8 cellular contexts compared by ENCODE assay signal in genomic region chr15:98953000-98953776, GRCh38. TPM values are rescaled to one million over a fixed set of nuclear protein-coding genes. Genes with fewer than 3 reads are reported as not detected.
DNase-seq lines count a peak whose midpoint lies in the region; ATAC-seq and TF ChIP-seq lines count a peak whose summit lies in the region.

No MANE protein-coding gene starts in this region.

- no peak overlapping the region for H2BK15ac ChIP-seq in mesendoderm (replicated peaks; ENCODE audit: low read depth)

- TF ChIP-seq CTCF in VCaP (conservative IDR thresholded peaks at IDR 0.05): no peak

- no peak overlapping the region for H3K23ac ChIP-seq in mesendoderm (ENCODE audit: low read length)

- no peak overlapping the region for H3K56ac ChIP-seq in mesendoderm (ENCODE audit: low read length)

- no peak overlapping the region for H3K4ac ChIP-seq in mesendoderm (ENCODE audit: low read depth, low read length)

- no peak overlapping the region for H4K8ac ChIP-seq in mesendoderm (ENCODE audit: low read depth, low read length)

- H3K18ac ChIP-seq in mesendoderm (ENCODE audit: low read length): no peak overlapping the region

- no peak overlapping the region for H2BK5ac ChIP-seq in mesendoderm (ENCODE audit: low read length)

- WGBS in mesendoderm (ENCODE audit: extremely low coverage, insufficient coverage, low lambda C conversion rate): no CpG with 5 or more reads among the region's 19 CpGs

- H3K9ac ChIP-seq in BLaER1 treated with 17β-estradiol and CSF1 and Interleukin-3, amounts not matched to agents 10 nM and 100 nM: 0 out of 22 replicates have a peak overlapping the region, but pooled peaks of 1 of the 11 experiments have one; percentile 2
- H3K9ac ChIP-seq in mesendoderm (ENCODE audit: low read length): no peak overlapping the region

- no peak overlapping the region for H4K5ac ChIP-seq in mesendoderm (ENCODE audit: low read length)

- peaks cover 97 to 100% (median 99%) of the 10 kb centered on the region in 11 experiments for H3K36me3 ChIP-seq in BLaER1 treated with 17β-estradiol and CSF1 and Interleukin-3, amounts not matched to agents 10 nM and 100 nM
- H3K36me3 ChIP-seq in mesendoderm (ENCODE audit: control insufficient read depth, insufficient read depth, low read length) (peaks cover 16% of the 10 kb centered on the region), MG63 (peaks cover 29% of the 10 kb centered on the region)

- H3K4me3 ChIP-seq in BLaER1 treated with 17β-estradiol and CSF1 and Interleukin-3, amounts not matched to agents 10 nM and 100 nM: no peak overlapping the region
- H3K4me3 ChIP-seq in mesendoderm (ENCODE audit: low read length): no peak overlapping the region
- H3K4me3 ChIP-seq in MG63: no peak overlapping the region

- no peaks in the 10 kb centered on the region for H3K9me3 ChIP-seq in BLaER1 treated with 17β-estradiol and CSF1 and Interleukin-3, amounts not matched to agents 10 nM and 100 nM (replicated peaks in 1 of 11)
- no peaks in the 10 kb centered on the region for H3K9me3 ChIP-seq in MG63

- H3K4me2 ChIP-seq in BLaER1 treated with 17β-estradiol and CSF1 and Interleukin-3, amounts not matched to agents 10 nM and 100 nM: peak overlapping the region in 7 of 11 experiments; percentile 38 to 77 (median 64); a peak in 11 of 22 replicates
- no peak overlapping the region for H3K4me2 ChIP-seq in mesendoderm (ENCODE audit: low read length)

- ATAC-seq in GM19463 (IDR thresholded peaks at IDR 0.05; ENCODE audit: unreplicated experiment) (peak; percentile 36), GM19324 (IDR thresholded peaks at IDR 0.05; ENCODE audit: low FRiP score, unreplicated experiment) (no peak)

- H3K4me1 ChIP-seq in BLaER1 treated with 17β-estradiol and CSF1 and Interleukin-3, amounts not matched to agents 10 nM and 100 nM: peaks cover 42 to 68% (median 65%) of the 10 kb centered on the region in 10 experiments
- H3K4me1 ChIP-seq in mesendoderm (ENCODE audit: control insufficient read depth, low read depth, low read length): no peaks in the 10 kb centered on the region

- peak overlapping the region in 2 of 11 experiments; percentile 62 to 77; a peak in 3 of 22 replicates for H3K27ac ChIP-seq in BLaER1 treated with 17β-estradiol and CSF1 and Interleukin-3, amounts not matched to agents 10 nM and 100 nM
- H3K27ac ChIP-seq in VCaP (peak overlapping the region; percentile 96), mesendoderm (ENCODE audit: low read depth, low read length) (no peak overlapping the region)

- DNase-seq in mesendoderm (peak; percentile 82), DMS 273 treated with DMSO at 0.1 percent for 48 hours (lab: John Stamatoyannopoulos, UW) (no peak), SIG-M5 (lab: John Stamatoyannopoulos, UW) (no peak), MG63 (no peak)

- no peak overlapping the region for H2BK120ac ChIP-seq in mesendoderm (ENCODE audit: low read depth, low read length)

- peaks cover 15 to 77% (median 57%) of the 10 kb centered on the region in 11 experiments; a peak in 18 of 22 replicates for H4K20me1 ChIP-seq in BLaER1 treated with 17β-estradiol and CSF1 and Interleukin-3, amounts not matched to agents 10 nM and 100 nM

- no peaks in the 10 kb centered on the region for H3K79me2 ChIP-seq in mesendoderm (ENCODE audit: control insufficient read depth, insufficient read depth, low read length)

- H3K79me1 ChIP-seq in mesendoderm (ENCODE audit: low read length): no peaks in the 10 kb centered on the region

- no peak overlapping the region for H2AK5ac ChIP-seq in mesendoderm (ENCODE audit: low read length)

- H3K27me3 ChIP-seq in BLaER1 treated with 17β-estradiol and CSF1 and Interleukin-3, amounts not matched to agents 10 nM and 100 nM: no peaks in the 10 kb centered on the region; a peak in 1 of 22 replicates
- H3K27me3 ChIP-seq in mesendoderm (ENCODE audit: insufficient read depth, low read length, poor library complexity): no peaks in the 10 kb centered on the region
- H3K27me3 ChIP-seq in MG63: no peaks in the 10 kb centered on the region

RNA-seq across cellular contexts. Expression of gene PGPEP1L, which starts 54.4 kb away (rescaled TPM):
- 0.07 TPM for polyA plus RNA-seq in mesendoderm (2013, experiment 1 of 2)
- polyA plus RNA-seq in mesendoderm (2013, experiment 2 of 2): 0.06 TPM
- total RNA-seq in MG63 (2014; rRNA removed; shearing (Covaris generic); ENCODE audit: low replicate concordance): not detected in 2 replicates
